1 cellular context compared by ENCODE assay signal in the genomic region with DNA sequence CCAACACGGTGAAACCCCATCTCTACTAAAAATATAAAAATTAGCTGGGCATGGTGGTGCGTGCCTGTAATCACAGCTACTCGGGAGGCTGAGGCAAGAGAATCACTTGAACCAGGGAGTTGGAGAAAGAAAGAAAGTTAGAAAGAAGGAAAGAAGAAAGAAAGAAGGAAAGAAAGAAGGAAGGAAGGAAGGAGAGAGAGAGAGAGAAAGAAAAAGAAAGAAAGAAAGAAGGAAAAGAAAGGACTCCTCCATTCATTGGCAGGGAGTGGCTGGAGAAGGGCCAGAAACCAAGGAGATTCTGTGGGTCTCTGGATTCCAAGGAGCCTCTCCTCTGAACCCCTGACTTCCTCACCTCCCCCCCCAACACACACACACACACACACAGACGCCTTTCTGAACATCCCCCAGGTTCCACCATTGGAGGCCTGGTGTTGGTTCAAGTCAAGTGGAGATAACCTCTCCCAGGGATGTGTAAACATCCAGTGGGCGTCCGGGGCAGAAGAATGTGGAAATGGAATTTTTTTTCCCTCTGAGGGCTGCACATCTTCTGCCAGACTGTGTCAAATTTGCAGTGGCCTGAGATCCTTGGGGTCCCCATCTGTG.
TF ChIP-seq lines count a peak whose summit lies in the region.

No MANE protein-coding gene starts in this region.

TF ChIP-seq in HEK293, 187 proteins besides CTCF, POLR2A, EP300 and RAD21 (continued from another document):
- TF ChIP-seq PATZ1 (tag by site-specific recombination; IDR thresholded peaks at IDR 0.05) (no peak), ZIC2 (tag by site-specific recombination; IDR thresholded peaks at IDR 0.05) (peak; percentile 73), ZNF501 (tag by site-specific recombination; IDR thresholded peaks at IDR 0.05) (no peak), ZFHX2 (tag by site-specific recombination; conservative IDR thresholded peaks at IDR 0.05) (peak; percentile 93), EGR2 (tag by site-specific recombination; IDR thresholded peaks at IDR 0.05; ENCODE audit: low read depth) (peak; percentile 92), ZNF768 (tag by site-specific recombination; IDR thresholded peaks at IDR 0.05) (no peak), ZNF366 (tag by site-specific recombination; conservative IDR thresholded peaks at IDR 0.05) (peak; percentile 81), ZNF548 (tag by site-specific recombination; IDR thresholded peaks at IDR 0.05) (no peak), ZNF398 (tag by site-specific recombination; IDR thresholded peaks at IDR 0.05) (peak; percentile 58; the same call in 1 of the 2 replicates)
- TF ChIP-seq, protein P1, sequence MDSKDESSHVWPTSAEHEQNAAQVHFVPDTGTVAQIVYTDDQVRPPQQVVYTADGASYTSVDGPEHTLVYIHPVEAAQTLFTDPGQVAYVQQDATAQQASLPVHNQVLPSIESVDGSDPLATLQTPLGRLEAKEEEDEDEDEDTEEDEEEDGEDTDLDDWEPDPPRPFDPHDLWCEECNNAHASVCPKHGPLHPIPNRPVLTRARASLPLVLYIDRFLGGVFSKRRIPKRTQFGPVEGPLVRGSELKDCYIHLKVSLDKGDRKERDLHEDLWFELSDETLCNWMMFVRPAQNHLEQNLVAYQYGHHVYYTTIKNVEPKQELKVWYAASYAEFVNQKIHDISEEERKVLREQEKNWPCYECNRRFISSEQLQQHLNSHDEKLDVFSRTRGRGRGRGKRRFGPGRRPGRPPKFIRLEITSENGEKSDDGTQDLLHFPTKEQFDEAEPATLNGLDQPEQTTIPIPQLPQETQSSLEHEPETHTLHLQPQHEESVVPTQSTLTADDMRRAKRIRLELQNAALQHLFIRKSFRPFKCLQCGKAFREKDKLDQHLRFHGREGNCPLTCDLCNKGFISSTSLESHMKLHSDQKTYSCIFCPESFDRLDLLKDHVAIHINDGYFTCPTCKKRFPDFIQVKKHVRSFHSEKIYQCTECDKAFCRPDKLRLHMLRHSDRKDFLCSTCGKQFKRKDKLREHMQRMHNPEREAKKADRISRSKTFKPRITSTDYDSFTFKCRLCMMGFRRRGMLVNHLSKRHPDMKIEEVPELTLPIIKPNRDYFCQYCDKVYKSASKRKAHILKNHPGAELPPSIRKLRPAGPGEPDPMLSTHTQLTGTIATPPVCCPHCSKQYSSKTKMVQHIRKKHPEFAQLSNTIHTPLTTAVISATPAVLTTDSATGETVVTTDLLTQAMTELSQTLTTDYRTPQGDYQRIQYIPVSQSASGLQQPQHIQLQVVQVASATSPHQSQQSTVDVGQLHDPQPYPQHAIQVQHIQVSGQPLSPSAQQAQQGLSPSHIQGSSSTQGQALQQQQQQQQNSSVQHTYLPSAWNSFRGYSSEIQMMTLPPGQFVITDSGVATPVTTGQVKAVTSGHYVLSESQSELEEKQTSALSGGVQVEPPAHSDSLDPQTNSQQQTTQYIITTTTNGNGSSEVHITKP (tag by site-specific recombination; IDR thresholded peaks at IDR 0.05) = peak; percentile 37
- TF ChIP-seq, protein P2, sequence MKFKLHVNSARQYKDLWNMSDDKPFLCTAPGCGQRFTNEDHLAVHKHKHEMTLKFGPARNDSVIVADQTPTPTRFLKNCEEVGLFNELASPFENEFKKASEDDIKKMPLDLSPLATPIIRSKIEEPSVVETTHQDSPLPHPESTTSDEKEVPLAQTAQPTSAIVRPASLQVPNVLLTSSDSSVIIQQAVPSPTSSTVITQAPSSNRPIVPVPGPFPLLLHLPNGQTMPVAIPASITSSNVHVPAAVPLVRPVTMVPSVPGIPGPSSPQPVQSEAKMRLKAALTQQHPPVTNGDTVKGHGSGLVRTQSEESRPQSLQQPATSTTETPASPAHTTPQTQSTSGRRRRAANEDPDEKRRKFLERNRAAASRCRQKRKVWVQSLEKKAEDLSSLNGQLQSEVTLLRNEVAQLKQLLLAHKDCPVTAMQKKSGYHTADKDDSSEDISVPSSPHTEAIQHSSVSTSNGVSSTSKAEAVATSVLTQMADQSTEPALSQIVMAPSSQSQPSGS (tag by site-specific recombination; IDR thresholded peaks at IDR 0.05; ENCODE audit: low read depth) = no peak
